Comparison of ENCODE assay signal across 8 cellular contexts in genomic region chr11:70397983-70398833, GRCh38. TPM values are rescaled to one million over a fixed set of nuclear protein-coding genes. Genes with fewer than 3 reads are reported as not detected.
DNase-seq lines count a peak whose midpoint lies in the region; ATAC-seq and TF ChIP-seq lines count a peak whose summit lies in the region.

TSS of gene CTTN (plus strand) at chr11:70398529. CDS start at chr11:70407298, 8,769 bp downstream.

- H3F3A ChIP-seq in smooth muscle cell (ENCODE audit: low read depth): no peaks in the 10 kb centered on the region

- no peaks in the 10 kb centered on the region for H3K36me3 ChIP-seq in smooth muscle cell (ENCODE audit: low read depth)

- H3K27me3 ChIP-seq in smooth muscle cell (ENCODE audit: low read depth): no peaks in the 10 kb centered on the region

- peak; percentile 48 for ATAC-seq in HG02970 (IDR thresholded peaks at IDR 0.05; ENCODE audit: low FRiP score, unreplicated experiment)
- ATAC-seq in central memory CD8-positive, alpha-beta T cell (replicated peaks; ENCODE audit: extremely low read depth, poor library complexity, severe bottlenecking): peak; percentile 45

- WGBS in smooth muscle cell (ENCODE audit: low lambda C conversion rate): 1% methylated on average over 40 of the region's 93 CpGs

- H3K27me3 Mint-ChIP-seq in central memory CD8-positive, alpha-beta T cell: peaks cover 43% of the 10 kb centered on the region

- DNase-seq in Daoy (ENCODE audit: low read depth) (peak; percentile 85), NCI-H226 (peak; percentile 75), iris pigment epithelial cell (ENCODE audit: low read depth) (peak; percentile 85), smooth muscle cell (lab: John Stamatoyannopoulos, UW; ENCODE audit: unreplicated experiment) (peak; percentile 67), cortex of kidney (lab: John Stamatoyannopoulos, UW) (no peak)
- DNase-seq in activated CD4-positive, alpha-beta T cell treated with anti-CD3 and anti-CD28 coated beads for 1 hour: peak; percentile 42
- DNase-seq in central memory CD8-positive, alpha-beta T cell (ENCODE audit: low spot score in 2 of 2): peak in 1 of 2 donors; percentile 15

- H4K20me1 ChIP-seq in smooth muscle cell (ENCODE audit: low read depth): peaks cover 34% of the 10 kb centered on the region

- H3K36me3 Mint-ChIP-seq in central memory CD8-positive, alpha-beta T cell (ENCODE audit: insufficient read depth): peaks cover 8% of the 10 kb centered on the region

- H3K9me3 Mint-ChIP-seq in central memory CD8-positive, alpha-beta T cell: no peaks in the 10 kb centered on the region

- H3K4me3 ChIP-seq in smooth muscle cell: peak within 1 kb of the TSS; percentile 97

- H3K4me2 ChIP-seq in smooth muscle cell: peak within 1 kb of the TSS; percentile 96

- peak within 1 kb of the TSS; percentile 56 for H2AFZ ChIP-seq in smooth muscle cell (ENCODE audit: low read depth)

- H3K27ac ChIP-seq in smooth muscle cell (ENCODE audit: low read depth): peak within 1 kb of the TSS; percentile 94

- H3K9me3 ChIP-seq in smooth muscle cell (replicated peaks; ENCODE audit: low read depth): no peaks in the 10 kb centered on the region

- H3K79me2 ChIP-seq in smooth muscle cell (ENCODE audit: low read depth): peaks cover 60% of the 10 kb centered on the region

- peak within 1 kb of the TSS; percentile 76 for H3K27ac Mint-ChIP-seq in central memory CD8-positive, alpha-beta T cell (ENCODE audit: low read depth)

- H3K4me1 Mint-ChIP-seq in central memory CD8-positive, alpha-beta T cell: peaks cover 13% of the 10 kb centered on the region

- H3K4me3 Mint-ChIP-seq in central memory CD8-positive, alpha-beta T cell: peak within 1 kb of the TSS; percentile 80

- H3K9ac ChIP-seq in smooth muscle cell (ENCODE audit: low read depth): peak within 1 kb of the TSS; percentile 98

- H3K4me1 ChIP-seq in smooth muscle cell (ENCODE audit: low read depth): peaks cover 9% of the 10 kb centered on the region

- no peak for TF ChIP-seq CTCF in smooth muscle cell (IDR thresholded peaks at IDR 0.05; ENCODE audit: borderline replicate concordance, insufficient read depth, poor library complexity, severe bottlenecking)

RNA-seq across cellular contexts. Expression of gene CTTN, which starts in this region (rescaled TPM):
- total RNA-seq in Daoy (2014; rRNA removed; shearing (Covaris generic)): 136 TPM in 2 replicates
- 136 and 173 TPM in 2 replicates for total RNA-seq in smooth muscle cell
- polyA plus RNA-seq in smooth muscle cell: 64.7 and 112 TPM in 2 replicates
